1 cellular context compared by ENCODE assay signal in genomic region chr2:221640686-221641085, GRCh38.
TF ChIP-seq lines count a peak whose summit lies in the region.

No MANE protein-coding gene starts in this region.

TF ChIP-seq in A549, 52 proteins besides CTCF, POLR2A, EP300 and RAD21 (continued from another document):
- TF ChIP-seq MAFK (IDR thresholded peaks at IDR 0.05; ENCODE audit: partially characterized antibody): peak; percentile 63
